34 cellular contexts compared by ENCODE assay signal in genomic region chr9:76354221-76354620, GRCh38.
"Had no signal": no experiment of that assay in that cellular context is flagged by ENCODE, and none has a peak within 500 bp of the region (broad histone marks: within the 10 kb centered on the region; RNA-seq: fewer than 3 reads in every experiment).

No MANE protein-coding gene starts in this region.

- H3K4me3 ChIP-seq: MG63 had no signal

- H3K27me3 ChIP-seq: MG63 had no signal

- H3K36me3 ChIP-seq: MG63 had no signal

- DNase-seq: Karpas-422, Kasumi-1, MG63, MM.1S, MV-4-11, NCI-H1048, NCI-H1092, NCI-H1092 treated with DMSO at 0.1 percent for 48 hours, NCI-H1105, NCI-H1105 treated with DMSO at 0.1 percent for 48 hours, NCI-H1417, NCI-H1417 treated with DMSO at 0.1 percent for 48 hours, NCI-H1436, NCI-H1436 treated with DMSO at 0.1 percent for 48 hours, NCI-H146, NCI-H1694, NCI-H1694 treated with DMSO at 0.1 percent for 48 hours, NCI-H187, NCI-H187 treated with DMSO at 0.1 percent for 48 hours, NCI-H1930, NCI-H2029, NCI-H2029 treated with DMSO at 0.1 percent for 48 hours, NCI-H2081, NCI-H2081 treated with DMSO at 0.1 percent for 48 hours, NCI-H2107, NCI-H2171, NCI-H2171 treated with DMSO at 0.1 percent for 48 hours, NCI-H2227 treated with DMSO at 0.1 percent for 48 hours, NCI-H226, NCI-H345, NCI-H446, NCI-H446 treated with DMSO at 0.1 percent for 48 hours, NCI-H510A had no signal

- H3K27ac ChIP-seq: KMS-11 had no signal

- H3K9me3 ChIP-seq: MG63 had no signal

- H3K9ac ChIP-seq: KMS-11 had no signal
